In the genomic region with DNA sequence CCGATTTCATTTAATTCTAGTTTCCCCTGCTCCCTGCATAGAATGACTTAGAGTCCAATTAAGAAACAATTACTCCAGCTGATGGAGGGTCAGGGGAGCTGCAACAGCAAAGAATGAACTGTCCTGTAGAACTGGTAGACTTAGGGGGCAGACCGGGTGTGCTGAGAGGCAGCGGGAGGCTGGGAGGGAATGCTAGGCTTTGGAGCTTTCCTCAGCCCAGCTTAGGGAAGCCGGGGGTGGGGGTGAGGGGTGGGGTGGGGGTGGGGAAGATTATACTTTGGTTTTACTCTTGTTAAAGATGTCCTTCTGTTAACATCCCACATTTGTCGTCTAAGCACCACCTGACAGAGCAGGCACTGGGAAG, we compare ENCODE assay signal across 12 cellular contexts.
DNase-seq lines count a peak whose midpoint lies in the region; ATAC-seq and TF ChIP-seq lines count a peak whose summit lies in the region.
"Had no signal": no experiment of that assay in that cellular context is flagged by ENCODE, and none has a peak within 500 bp of the region (broad histone marks: within the 10 kb centered on the region; RNA-seq: fewer than 3 reads in every experiment).

No MANE protein-coding gene starts in this region.

- no peak for TF ChIP-seq POLR2A in heart left ventricle (IDR thresholded peaks at IDR 0.05)

- POLR2A ChIA-PET in activated CD4-positive, alpha-beta memory T cell treated with anti-CD3 and anti-CD28 coated beads for 36 hours (lab: Charles Lee), result interaction anchor here (0.5 kb wide), 1 partner anchor 132 kb away, joined by 3 read pairs; no protein-coding TSS in a partner anchor

- H3K9me3 ChIP-seq in left ventricle myocardium inferior (replicated peaks) (peaks cover 17% of the 10 kb centered on the region), heart left ventricle (peaks cover 0 to 12% (median 0%) of the 10 kb centered on the region in 12 donors), iPS-18c (ENCODE audit: control insufficient read depth, insufficient read depth, low read length) (no peaks in the 10 kb centered on the region)
- H3K9me3 ChIP-seq: colonic mucosa, left lung had no signal

- H3K27ac Mint-ChIP-seq in activated CD4-positive, alpha-beta memory T cell treated with anti-CD3 and anti-CD28 coated beads for 36 hours, result no peak overlapping the region
- H3K27ac Mint-ChIP-seq: activated naive CD8-positive, alpha-beta T cell had no signal

- H3K27me3 ChIP-seq in left ventricle myocardium inferior (ENCODE audit: low read depth), result peaks cover 90% of the 10 kb centered on the region
- H3K27me3 ChIP-seq in heart left ventricle, result peaks cover 0 to 43% (median 11%) of the 10 kb centered on the region in 9 donors
- H3K27me3 ChIP-seq: colonic mucosa had no signal

- peak overlapping the region; percentile 24 for H3K4me3 ChIP-seq in left ventricle myocardium inferior
- H3K4me3 ChIP-seq in heart left ventricle, result peak overlapping the region in 4 of 12 donors; percentile 8 to 47 (median 25)
- H3K4me3 ChIP-seq in iPS-18c (ENCODE audit: insufficient read depth, low read depth, low read length), result peak overlapping the region; percentile 11; the same call in 1 of the 2 replicates
- H3K4me3 ChIP-seq: colonic mucosa, left lung had no signal

- no peaks in the 10 kb centered on the region for H3K4me1 ChIP-seq in left ventricle myocardium inferior
- H3K4me1 ChIP-seq in heart left ventricle, result peaks cover 0 to 4% (median 0%) of the 10 kb centered on the region in 12 donors
- H3K4me1 ChIP-seq: colonic mucosa had no signal

- CTCF ChIA-PET in activated CD4-positive, alpha-beta memory T cell treated with anti-CD3 and anti-CD28 coated beads for 36 hours (lab: Charles Lee), result interaction anchor here (1.0 to 2.1 kb wide), 6 partner anchors 13 to 704 kb away, joined by 3 to 17 read pairs (median 4); no protein-coding TSS in a partner anchor

- peaks cover 33% of the 10 kb centered on the region for H3K27me3 Mint-ChIP-seq in activated CD4-positive, alpha-beta memory T cell treated with anti-CD3 and anti-CD28 coated beads for 36 hours

- H3K4me1 Mint-ChIP-seq in activated CD4-positive, alpha-beta memory T cell treated with anti-CD3 and anti-CD28 coated beads for 36 hours (ENCODE audit: low read depth), result peaks cover 3% of the 10 kb centered on the region

- ATAC-seq in heart left ventricle, result no peak
- ATAC-seq in GM21528 (IDR thresholded peaks at IDR 0.05; ENCODE audit: low FRiP score, unreplicated experiment), result no peak

- DNase-seq in left ventricle myocardium inferior (no peak), heart left ventricle (no peak), activated gamma-delta T cell (lab: John Stamatoyannopoulos, UW) (no peak), cerebellum (ENCODE audit: low spot score) (no peak)
- no peak for DNase-seq in activated CD4-positive, alpha-beta memory T cell treated with anti-CD3 and anti-CD28 coated beads for 36 hours
- DNase-seq: NCI-H2107 had no signal

- peaks cover 2% of the 10 kb centered on the region for H3K9me3 Mint-ChIP-seq in activated CD4-positive, alpha-beta memory T cell treated with anti-CD3 and anti-CD28 coated beads for 36 hours

- TF ChIP-seq CTCF in left ventricle myocardium inferior (IDR thresholded peaks at IDR 0.05; ENCODE audit: borderline replicate concordance) (no peak), heart left ventricle (IDR thresholded peaks at IDR 0.05) (no peak)

- H3K36me3 ChIP-seq in left ventricle myocardium inferior (no peaks in the 10 kb centered on the region), heart left ventricle (no peaks in the 10 kb centered on the region)
- H3K36me3 ChIP-seq: colonic mucosa, left lung had no signal

- H3K4me3 Mint-ChIP-seq in activated CD4-positive, alpha-beta memory T cell treated with anti-CD3 and anti-CD28 coated beads for 36 hours, result peak overlapping the region; percentile 2

- 7 to 9% (median 8%) methylated on average over 5 of the region's 5 CpGs for WGBS in heart left ventricle, 4 donors

- intact Hi-C loops in left ventricle myocardium inferior (cut with micrococcal nuclease) (no loop called here), heart left ventricle (cut with DNase I) (loop anchor here in 5 of 10 donors (1.0 to 10.0 kb wide), 6 partner anchors 26 to 967 kb away; no protein-coding TSS in a partner anchor)
- intact Hi-C loops in activated CD4-positive, alpha-beta memory T cell treated with anti-CD3 and anti-CD28 coated beads for 36 hours (cut with micrococcal nuclease), result loop anchor here (1.0 to 2.0 kb wide), 2 partner anchors 26 to 231 kb away; no protein-coding TSS in a partner anchor

- no peak overlapping the region for H3K27ac ChIP-seq in left ventricle myocardium inferior (replicated peaks)
- no peak overlapping the region for H3K27ac ChIP-seq in heart left ventricle
- H3K27ac ChIP-seq in temporal lobe (ENCODE audit: low read depth, low read length), result peak overlapping the region; percentile 31
- H3K27ac ChIP-seq: colonic mucosa, left lung had no signal

- no peaks in the 10 kb centered on the region for H3K36me3 Mint-ChIP-seq in activated CD4-positive, alpha-beta memory T cell treated with anti-CD3 and anti-CD28 coated beads for 36 hours
- H3K36me3 Mint-ChIP-seq: activated naive CD8-positive, alpha-beta T cell had no signal
